In the genomic region with DNA sequence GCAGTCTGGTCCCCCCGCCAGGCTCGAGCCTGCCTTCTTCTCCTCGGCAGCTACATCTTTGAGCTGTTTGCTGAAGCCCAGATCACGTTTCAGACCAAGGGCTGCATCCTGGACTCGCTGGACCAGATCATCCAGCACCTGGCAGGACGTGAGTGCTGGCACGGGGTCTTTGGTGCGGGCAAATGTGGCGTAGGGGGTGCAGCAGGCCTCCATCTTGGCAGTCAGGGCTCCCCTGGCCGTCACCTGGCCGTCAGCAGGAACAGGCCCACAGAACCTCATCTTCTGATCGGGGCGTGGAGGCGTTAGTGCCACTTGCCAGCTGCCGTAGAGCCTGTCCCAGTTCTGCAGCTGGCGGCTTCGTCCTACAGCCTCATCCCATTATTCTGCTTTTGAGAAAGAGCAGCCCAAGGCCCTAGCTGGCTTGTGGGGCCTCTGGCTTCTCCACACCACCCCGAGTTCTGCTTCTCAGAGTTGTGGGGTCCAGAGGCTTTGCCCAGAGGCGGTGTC, we compare ENCODE assay signal across 1 cellular context.
TF ChIP-seq lines count a peak whose summit lies in the region.

No MANE protein-coding gene starts in this region.

TF ChIP-seq in K562, 482 proteins besides CTCF, POLR2A, EP300 and RAD21:
- TF ChIP-seq POLR2G (IDR thresholded peaks at IDR 0.05; ENCODE audit: low read depth, low read length) (peak; percentile 43; the same call in 1 of the 2 replicates), RBFOX2 (IDR thresholded peaks at IDR 0.05; ENCODE audit: low read depth, low read length) (peak; percentile 9; the same call in 1 of the 2 replicates), KDM4B (IDR thresholded peaks at IDR 0.05; ENCODE audit: borderline replicate concordance in 2 of 2, low read depth in 1 of 2) (no peak)
TF ChIP-seq in K562: peak in this region for 2.
